ENCODE assay signal across 12 cellular contexts in the genomic region with DNA sequence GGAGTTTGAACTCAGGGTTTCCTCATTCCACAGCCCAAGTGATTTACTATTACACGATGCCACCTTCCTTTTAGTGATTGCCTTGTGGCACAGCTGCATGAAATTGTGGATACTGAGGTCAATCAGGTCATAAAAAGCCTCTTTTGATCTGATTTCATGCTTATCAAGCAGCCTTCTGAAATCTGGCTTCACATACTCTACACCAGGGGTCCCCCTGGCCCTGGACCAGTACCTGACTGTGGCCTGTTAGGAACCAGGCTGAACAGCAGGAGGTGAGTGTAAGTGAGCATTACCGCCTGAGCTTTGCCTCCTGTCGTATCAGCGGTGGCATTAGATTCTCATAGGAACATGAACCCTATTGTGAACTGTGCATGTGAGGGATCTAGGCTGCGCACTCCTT. TPM values are rescaled to one million over a fixed set of nuclear protein-coding genes. Genes with fewer than 3 reads are reported as not detected.
DNase-seq lines count a peak whose midpoint lies in the region; ATAC-seq and TF ChIP-seq lines count a peak whose summit lies in the region.
"Had no signal": no experiment of that assay in that cellular context is flagged by ENCODE, and none has a peak within 500 bp of the region (broad histone marks: within the 10 kb centered on the region; RNA-seq: fewer than 3 reads in every experiment).

No MANE protein-coding gene starts in this region.

- no peak overlapping the region for H2BK120ac ChIP-seq in H9 (ENCODE audit: low read depth, low read length, poor library complexity, severe bottlenecking)

- H2AFZ ChIP-seq in H9 (ENCODE audit: low read length) = no peak overlapping the region

- no peak overlapping the region for H2BK12ac ChIP-seq in H9 (ENCODE audit: insufficient read length, low read depth, low read length)

- H3K27me3 ChIP-seq in CD4-positive, alpha-beta memory T cell (ENCODE audit: insufficient read depth, low read length) = no peaks in the 10 kb centered on the region
- no peaks in the 10 kb centered on the region for H3K27me3 ChIP-seq in H9 (ENCODE audit: insufficient read depth, low read length)
- H3K27me3 ChIP-seq: thyroid gland had no signal

- CTCF ChIA-PET in CD4-positive, alpha-beta memory T cell (lab: Charles Lee; ENCODE audit: partially characterized antibody) = interaction anchor here (0.9 to 2.8 kb wide), 6 partner anchors 11 to 278 kb away, joined by 3 to 8 read pairs (median 4); no protein-coding TSS in a partner anchor

- H4K5ac ChIP-seq in H9 (ENCODE audit: insufficient read length, low read depth, low read length) = no peak overlapping the region

- H3T11ph ChIP-seq in H9 (ENCODE audit: low read length) = no peak overlapping the region

- no peak overlapping the region for H3K56ac ChIP-seq in H9 (ENCODE audit: insufficient read length, low read depth, low read length)

- no peaks in the 10 kb centered on the region for H3K9me3 Mint-ChIP-seq in CD4-positive, alpha-beta memory T cell
- no peaks in the 10 kb centered on the region for H3K9me3 Mint-ChIP-seq in H9
- H3K9me3 Mint-ChIP-seq in activated T-helper 17 cell treated with anti-CD3 and anti-CD28 coated beads, Interleukin-2, amount 50 U/mL, for 72 hours = no peaks in the 10 kb centered on the region
- H3K9me3 Mint-ChIP-seq: activated T-helper 2 cell treated with anti-CD3 and anti-CD28 coated beads, Interferon-gamma antibody, Interleukin-2, Interleukin-4, amounts not matched to agents 10 μg/mL and 5 μg/mL and 100 μg/mL, durations not matched to agents 14 hours and 24 hours and 36 hours had no signal

- no peak overlapping the region for H3K9ac ChIP-seq in H9 (ENCODE audit: extremely low read depth, insufficient read length, low read length)

- no peaks in the 10 kb centered on the region for H3K79me1 ChIP-seq in H9 (ENCODE audit: insufficient read depth, low read depth, low read length, poor library complexity, severe bottlenecking)

- H3K18ac ChIP-seq in H9 (ENCODE audit: insufficient read length, low read depth, low read length) = no peak overlapping the region

- no peak overlapping the region for H4K91ac ChIP-seq in H9 (ENCODE audit: insufficient read length, low read depth, low read length)

- peaks cover 76 to 78% of the 10 kb centered on the region in 2 donors for H3K36me3 Mint-ChIP-seq in CD4-positive, alpha-beta memory T cell
- H3K36me3 Mint-ChIP-seq in H9 (ENCODE audit: insufficient read depth in 1 of 3, low read depth in 3 of 3) = no peaks in the 10 kb centered on the region
- peaks cover 69% of the 10 kb centered on the region for H3K36me3 Mint-ChIP-seq in activated T-helper 17 cell treated with anti-CD3 and anti-CD28 coated beads, Interleukin-2, amount 50 U/mL, for 72 hours (ENCODE audit: low read depth)

- peaks cover 45% of the 10 kb centered on the region for H3K36me3 ChIP-seq in CD4-positive, alpha-beta memory T cell (ENCODE audit: insufficient read depth, low read length)
- H3K36me3 ChIP-seq in mucosa of descending colon (ENCODE audit: low read depth) = no peaks in the 10 kb centered on the region

- H3K27ac ChIP-seq in CD4-positive, alpha-beta memory T cell (ENCODE audit: low read depth, low read length) = no peak overlapping the region
- H3K27ac ChIP-seq in H9 (ENCODE audit: insufficient read length, low read depth, low read length) = no peak overlapping the region

- intact Hi-C loops in CD4-positive, alpha-beta memory T cell (cut with micrococcal nuclease) = no loop called here
- intact Hi-C loops in mucosa of descending colon (cut with DNase I, micrococcal nuclease) = no loop called here

- peak in 1 of 5 donors; percentile 36 for DNase-seq in CD4-positive, alpha-beta memory T cell
- DNase-seq in H9 (no peak), mucosa of descending colon (no peak), 8988T (no peak)
- DNase-seq in activated CD4-positive, CD25-positive, alpha-beta regulatory T cell (lab: John Stamatoyannopoulos, UW) = no peak
- DNase-seq: foreskin melanocyte, NCI-H1436 treated with DMSO at 0.1 percent for 48 hours had no signal

- no peaks in the 10 kb centered on the region for H4K20me1 ChIP-seq in H9 (ENCODE audit: control insufficient read depth, insufficient read depth, insufficient read length)

- H3K23me2 ChIP-seq in H9 (ENCODE audit: insufficient read length, low read depth, low read length, poor library complexity, severe bottlenecking) = no peaks in the 10 kb centered on the region

- no peaks in the 10 kb centered on the region for H3K9me3 ChIP-seq in CD4-positive, alpha-beta memory T cell (ENCODE audit: control insufficient read depth in 1 of 2, low read length in 2 of 2)
- H3K9me3 ChIP-seq in H9 (ENCODE audit: control insufficient read depth, low read depth, low read length) = no peaks in the 10 kb centered on the region
- H3K9me3 ChIP-seq in mucosa of descending colon = no peaks in the 10 kb centered on the region
- H3K9me3 ChIP-seq: thyroid gland had no signal

- ATAC-seq in activated T-helper 17 cell treated with anti-CD3 and anti-CD28 coated beads, Interleukin-2, amount 50 U/mL, for 72 hours (replicated peaks) = no peak
- ATAC-seq in mucosa of descending colon (peak; percentile 25), GM21737 (IDR thresholded peaks at IDR 0.05; ENCODE audit: unreplicated experiment) (no peak), GM18909 (IDR thresholded peaks at IDR 0.05; ENCODE audit: poor library complexity, unreplicated experiment) (no peak)

- WGBS in H9 (ENCODE audit: extremely low coverage, insufficient read length, low lambda C conversion rate) = no CpG with 5 or more reads among the region's 5 CpGs

- H3K27ac Mint-ChIP-seq in CD4-positive, alpha-beta memory T cell = peak overlapping the region; percentile 58 to 90 (median 77)
- no peak overlapping the region for H3K27ac Mint-ChIP-seq in H9
- peak overlapping the region; percentile 71 for H3K27ac Mint-ChIP-seq in activated T-helper 17 cell treated with anti-CD3 and anti-CD28 coated beads, Interleukin-2, amount 50 U/mL, for 72 hours
- H3K27ac Mint-ChIP-seq: activated T-helper 2 cell treated with anti-CD3 and anti-CD28 coated beads, Interferon-gamma antibody, Interleukin-2, Interleukin-4, amounts not matched to agents 10 μg/mL and 5 μg/mL and 100 μg/mL, durations not matched to agents 14 hours and 24 hours and 36 hours had no signal

- H3K4me3 ChIP-seq in CD4-positive, alpha-beta memory T cell (ENCODE audit: low read length in 2 of 2) = no peak overlapping the region
- H3K4me3 ChIP-seq in mucosa of descending colon = no peak overlapping the region
- H3K4me3 ChIP-seq: thyroid gland had no signal

- H2BK5ac ChIP-seq in H9 (ENCODE audit: insufficient read length, low read length) = no peak overlapping the region

- TF ChIP-seq CTCF in H9 (conservative IDR thresholded peaks at IDR 0.05) (0 out of 3 replicates have a peak, but pooled peaks have one; percentile 18), mucosa of descending colon (IDR thresholded peaks at IDR 0.05) (no peak)

- peaks cover 55 to 87% (median 70%) of the 10 kb centered on the region in 4 donors for H3K4me1 Mint-ChIP-seq in CD4-positive, alpha-beta memory T cell
- H3K4me1 Mint-ChIP-seq in H9 = peaks cover 3 to 6% of the 10 kb centered on the region in 2 experiments; a peak in 2 of 4 replicates
- H3K4me1 Mint-ChIP-seq in activated T-helper 17 cell treated with anti-CD3 and anti-CD28 coated beads, Interleukin-2, amount 50 U/mL, for 72 hours = peaks cover 50% of the 10 kb centered on the region

- H3K4ac ChIP-seq in H9 (ENCODE audit: low read depth, low read length) = no peak overlapping the region

- H3K27me3 Mint-ChIP-seq in CD4-positive, alpha-beta memory T cell = no peaks in the 10 kb centered on the region
- H3K27me3 Mint-ChIP-seq in H9 (ENCODE audit: low read depth) = peaks cover 7% of the 10 kb centered on the region
- H3K27me3 Mint-ChIP-seq in activated T-helper 17 cell treated with anti-CD3 and anti-CD28 coated beads, Interleukin-2, amount 50 U/mL, for 72 hours = no peaks in the 10 kb centered on the region

- peaks cover 86% of the 10 kb centered on the region for H3K4me1 ChIP-seq in CD4-positive, alpha-beta memory T cell (ENCODE audit: insufficient read depth, low read length)
- H3K4me1 ChIP-seq in H9 (ENCODE audit: insufficient read depth, low read length) (no peaks in the 10 kb centered on the region), mucosa of descending colon (ENCODE audit: low read depth) (no peaks in the 10 kb centered on the region)

- no peak overlapping the region for H2BK20ac ChIP-seq in H9 (ENCODE audit: low read depth, low read length, poor library complexity, severe bottlenecking)

- H2AK5ac ChIP-seq in H9 (ENCODE audit: insufficient read length, low read length) = no peak overlapping the region

- no peak overlapping the region for H4K8ac ChIP-seq in H9 (replicated peaks; ENCODE audit: insufficient read length, low read depth, low read length)

- no peak overlapping the region for H3K4me2 ChIP-seq in H9 (ENCODE audit: insufficient read depth, insufficient read length, low read length)

- H2BK15ac ChIP-seq in H9 (ENCODE audit: low read depth, low read length) = no peak overlapping the region

- no peak overlapping the region for H3K23ac ChIP-seq in H9 (ENCODE audit: insufficient read length, low read depth, low read length)

- POLR2A ChIA-PET in CD4-positive, alpha-beta memory T cell (lab: Charles Lee; ENCODE audit: partially characterized antibody) = interaction anchor here (0.6 to 3.5 kb wide), 15 partner anchors 11 to 332 kb away, joined by 3 to 30 read pairs (median 3); partner anchors contain the start of genes PEX12, SLFN11 and SLFN5

- no peaks in the 10 kb centered on the region for H3K79me2 ChIP-seq in H9 (ENCODE audit: insufficient read depth, low read length)

- H3K14ac ChIP-seq in H9 (ENCODE audit: insufficient read depth, low read length) = no peak overlapping the region

- H3K4me3 Mint-ChIP-seq in CD4-positive, alpha-beta memory T cell = peak overlapping the region in 4 of 8 donors; percentile 15 to 46 (median 39)
- H3K4me3 Mint-ChIP-seq in H9 = no peak overlapping the region
- peak overlapping the region; percentile 9 for H3K4me3 Mint-ChIP-seq in activated T-helper 17 cell treated with anti-CD3 and anti-CD28 coated beads, Interleukin-2, amount 50 U/mL, for 72 hours

RNA-seq across cellular contexts. Expression of gene SLFN5, which starts 13.8 kb away (rescaled TPM):
- total RNA-seq in CD4-positive, alpha-beta memory T cell = 100 to 1,000 TPM; 182 to 188 TPM
- 100 to 1,000 TPM in 1 of 2 donors, 10 to 100 TPM in 1; 73.4 to 152 TPM for polyA plus RNA-seq in CD4-positive, alpha-beta memory T cell
- total RNA-seq in H9 (2021) (2.9 and 3.5 TPM in 2 replicates), mucosa of descending colon (10 to 100 TPM in 2 of 3 donors, 1 to 10 TPM in 1; 8.5 to 29.7 (median 11.7) TPM)
- 10 to 100 TPM; 31.3 to 45.6 TPM for total RNA-seq in activated T-helper 17 cell treated with anti-CD3 and anti-CD28 coated beads, Interleukin-2, amount 50 U/mL, for 72 hours

Comparison
In these comparisons a context has a peak if more than half of its experiments do, and no peak if none do; other contexts are left out.
1. H3K27ac Mint-ChIP-seq: peak in CD4-positive, alpha-beta memory T cell (7 of 7) and activated T-helper 17 cell treated with anti-CD3 and anti-CD28 coated beads, Interleukin-2, amount 50 U/mL, for 72 hours (single experiment); none in H9 (0 of 3).